In genomic region chr1:49102752-49103151, GRCh38 we compare ENCODE assay signal across 11 cellular contexts.
DNase-seq lines count a peak whose midpoint lies in the region; ATAC-seq and TF ChIP-seq lines count a peak whose summit lies in the region.
"Had no signal": no experiment of that assay in that cellular context is flagged by ENCODE, and none has a peak within 500 bp of the region (broad histone marks: within the 10 kb centered on the region; RNA-seq: fewer than 3 reads in every experiment).

No MANE protein-coding gene starts in this region.

- H3K4me1 ChIP-seq in mammary epithelial cell (ENCODE audit: insufficient read depth, low read length): peaks cover 15% of the 10 kb centered on the region
- H3K4me1 ChIP-seq in breast epithelium: no peaks in the 10 kb centered on the region
- H3K4me1 ChIP-seq: pancreas had no signal

- no peaks in the 10 kb centered on the region for H3K4me1 Mint-ChIP-seq in activated naive CD8-positive, alpha-beta T cell treated with anti-CD3 and anti-CD28 coated beads, Interleukin-2, amount 50 U/mL, for 24 hours

- H3K27ac Mint-ChIP-seq in activated naive CD8-positive, alpha-beta T cell treated with anti-CD3 and anti-CD28 coated beads, Interleukin-2, amount 50 U/mL, for 24 hours: no peak overlapping the region

- TF ChIP-seq POLR2A in breast epithelium (IDR thresholded peaks at IDR 0.05): no peak

- no peak overlapping the region for H3K9ac ChIP-seq in mammary epithelial cell (ENCODE audit: insufficient read depth, low read length)

- H3K36me3 Mint-ChIP-seq in activated naive CD8-positive, alpha-beta T cell treated with anti-CD3 and anti-CD28 coated beads, Interleukin-2, amount 50 U/mL, for 24 hours (ENCODE audit: low read depth): no peaks in the 10 kb centered on the region

- peak overlapping the region; percentile 15 for H3K4me2 ChIP-seq in mammary epithelial cell (ENCODE audit: insufficient read depth, low read depth, low read length)

- no peak for TF ChIP-seq CTCF in mammary epithelial cell (conservative IDR thresholded peaks at IDR 0.05 in 1 of 2, IDR thresholded peaks at IDR 0.05 in 1 of 2; ENCODE audit: extremely low read depth in 1 of 2, insufficient read depth in 1 of 2, low read depth in 1 of 2, low read length in 2 of 2)
- no peak for TF ChIP-seq CTCF in breast epithelium (IDR thresholded peaks at IDR 0.05)

- in situ Hi-C loops in mammary epithelial cell (cut with MboI; ENCODE audit: low sequenced_read_pairs in 2 of 2): no loop called here

- H3K27me3 ChIP-seq in mammary epithelial cell (ENCODE audit: insufficient read depth, low read length) (no peaks in the 10 kb centered on the region), breast epithelium (no peaks in the 10 kb centered on the region)
- H3K27me3 ChIP-seq: pancreas had no signal

- DNase-seq in mammary epithelial cell (peak; percentile 73), breast epithelium (ENCODE audit: low spot score in 2 of 2) (no peak), dedifferentiated amniotic fluid mesenchymal stem cell (ENCODE audit: extremely low spot score) (peak; percentile 81), Right ventricle myocardium inferior (ENCODE audit: missing footprints) (no peak), SHP77 treated with DMSO at 0.1 percent for 48 hours (lab: John Stamatoyannopoulos, UW) (no peak)
- DNase-seq in activated naive CD8-positive, alpha-beta T cell treated with anti-CD3 and anti-CD28 coated beads, Interleukin-2, amount 50 U/mL, for 24 hours: no peak
- DNase-seq: caudate nucleus, NCI-H1417 treated with DMSO at 0.1 percent for 48 hours, pancreas had no signal

- peak overlapping the region; percentile 38 for H2AFZ ChIP-seq in mammary epithelial cell (ENCODE audit: low read depth, low read length)

- CTCF ChIA-PET in mammary epithelial cell (lab: Charles Lee; ENCODE audit: low non-redundant PET): interaction anchor here (0.6 kb wide), 1 partner anchor 106 kb away, joined by 3 read pairs; no protein-coding TSS in a partner anchor

- H4K20me1 ChIP-seq in mammary epithelial cell (ENCODE audit: insufficient read depth, low read length): no peaks in the 10 kb centered on the region

- H3K4me3 ChIP-seq in mammary epithelial cell (replicated peaks in 1 of 3; ENCODE audit: insufficient read depth in 1 of 3, low read depth in 2 of 3, low read length in 3 of 3) (no peak overlapping the region), breast epithelium (no peak overlapping the region)
- H3K4me3 ChIP-seq: pancreas had no signal

- H3K9me3 ChIP-seq in mammary epithelial cell (replicated peaks; ENCODE audit: insufficient read depth, low read length) (no peaks in the 10 kb centered on the region), breast epithelium (no peaks in the 10 kb centered on the region)
- H3K9me3 ChIP-seq: pancreas had no signal

- ATAC-seq in HG03432 (IDR thresholded peaks at IDR 0.05; ENCODE audit: unreplicated experiment): peak; percentile 68
- ATAC-seq in Right ventricle myocardium inferior: no peak
- ATAC-seq in GM21717 (IDR thresholded peaks at IDR 0.05; ENCODE audit: unreplicated experiment): no peak
- no peak for ATAC-seq in activated naive CD8-positive, alpha-beta T cell treated with anti-CD3 and anti-CD28 coated beads, Interleukin-2, amount 50 U/mL, for 24 hours
- ATAC-seq: pancreas had no signal

- intact Hi-C loops in mammary epithelial cell (cut with micrococcal nuclease): loop anchor here (5.0 kb wide), 2 partner anchors 60 to 1230 kb away; no protein-coding TSS in a partner anchor
- intact Hi-C loops in breast epithelium (cut with DNase I; ENCODE audit: low total_unique reads): no loop called here
- intact Hi-C loops in Right ventricle myocardium inferior (cut with DNase I): no loop called here

- H3K9me3 Mint-ChIP-seq in activated naive CD8-positive, alpha-beta T cell treated with anti-CD3 and anti-CD28 coated beads, Interleukin-2, amount 50 U/mL, for 24 hours: no peaks in the 10 kb centered on the region

- dilution Hi-C loops in mammary epithelial cell (cut with HindIII; ENCODE audit: low sequenced_read_pairs): no loop called here

- peaks cover 1% of the 10 kb centered on the region for H3K27me3 Mint-ChIP-seq in activated naive CD8-positive, alpha-beta T cell treated with anti-CD3 and anti-CD28 coated beads, Interleukin-2, amount 50 U/mL, for 24 hours

- H3K4me3 Mint-ChIP-seq in activated naive CD8-positive, alpha-beta T cell treated with anti-CD3 and anti-CD28 coated beads, Interleukin-2, amount 50 U/mL, for 24 hours: no peak overlapping the region

- H3K27ac ChIP-seq in mammary epithelial cell (ENCODE audit: insufficient read depth, low read depth, low read length) (peak overlapping the region; percentile 46), breast epithelium (no peak overlapping the region)
- H3K27ac ChIP-seq: pancreas had no signal

- no peaks in the 10 kb centered on the region for H3K79me2 ChIP-seq in mammary epithelial cell (ENCODE audit: insufficient read depth, low read length)

- BruUV-seq in mammary epithelial cell (replicated peaks; lab: Mats Ljungman, UMichigan): no TSS peak

- H3K36me3 ChIP-seq in mammary epithelial cell (ENCODE audit: insufficient read depth, low read length) (no peaks in the 10 kb centered on the region), breast epithelium (no peaks in the 10 kb centered on the region)
- H3K36me3 ChIP-seq: pancreas had no signal

Comparison
In these comparisons a context has a peak if more than half of its experiments do, and no peak if none do; other contexts are left out.
1. DNase-seq: peak in mammary epithelial cell (single experiment) and dedifferentiated amniotic fluid mesenchymal stem cell (single experiment); none in breast epithelium (0 of 2), Right ventricle myocardium inferior (single experiment), SHP77 treated with DMSO at 0.1 percent for 48 hours (single experiment) and activated naive CD8-positive, alpha-beta T cell treated with anti-CD3 and anti-CD28 coated beads, Interleukin-2, amount 50 U/mL, for 24 hours (single experiment).